Comparison of ENCODE assay signal across 7 cellular contexts in genomic region chr12:114860969-114861368, GRCh38.
"Had no signal": no experiment of that assay in that cellular context is flagged by ENCODE, and none has a peak within 500 bp of the region (broad histone marks: within the 10 kb centered on the region; RNA-seq: fewer than 3 reads in every experiment).

No MANE protein-coding gene starts in this region.

- ATAC-seq: K562 had no signal

- H3K4me3 ChIP-seq: K562 had no signal

- DNase-seq: IMR-90, KBM-7, KG1 had no signal

- H3K4me2 ChIP-seq: KMS-11 had no signal

- H3K9ac ChIP-seq: KMS-11 had no signal

- FAIRE-seq: HTR-8/SVneo, K562 had no signal

- H3K27ac ChIP-seq: HL-60, KMS-11 had no signal
